8 cellular contexts compared by ENCODE assay signal in genomic region chr7:129778770-129779601, GRCh38.
DNase-seq lines count a peak whose midpoint lies in the region; ATAC-seq and TF ChIP-seq lines count a peak whose summit lies in the region.

No MANE protein-coding gene starts in this region.

- peak overlapping the region; percentile 81 for H3K27ac ChIP-seq in 22Rv1
- peak overlapping the region; percentile 69 to 83 (median 76) for H3K27ac ChIP-seq in stomach

- POLR2A ChIA-PET in T-cell (lab: Charles Lee): no interaction called here

- H3K4me1 Mint-ChIP-seq in T-cell: peaks cover 29 to 32% (median 31%) of the 10 kb centered on the region in 3 donors

- TF ChIP-seq POLR2A in stomach (IDR thresholded peaks at IDR 0.05): no peak

- ATAC-seq in GM19463 (IDR thresholded peaks at IDR 0.05; ENCODE audit: unreplicated experiment) (peak; percentile 9), T-cell (replicated peaks in 1 of 4) (no peak), HG02623 (IDR thresholded peaks at IDR 0.05; ENCODE audit: unreplicated experiment) (no peak)

- H3K36me3 Mint-ChIP-seq in T-cell: no peaks in the 10 kb centered on the region

- H3K27ac Mint-ChIP-seq in T-cell: no peak overlapping the region

- peak overlapping the region; percentile 43 to 73 (median 59) for H3K4me3 Mint-ChIP-seq in T-cell

- peaks cover 29 to 50% of the 10 kb centered on the region in 2 donors for H3K27me3 Mint-ChIP-seq in T-cell

- TF ChIP-seq EP300 in stomach (IDR thresholded peaks at IDR 0.05): no peak

- peak; percentile 21 for TF ChIP-seq CTCF in 22Rv1 (IDR thresholded peaks at IDR 0.05)
- TF ChIP-seq CTCF in stomach (IDR thresholded peaks at IDR 0.05): no peak

- H3K36me3 ChIP-seq in stomach: no peaks in the 10 kb centered on the region

- peaks cover 53 to 57% (median 56%) of the 10 kb centered on the region in 4 donors for H3K4me1 ChIP-seq in stomach

- 1 to 8% (median 2%) methylated on average over 20 to 84 of the region's 84 CpGs for WGBS in stomach, 5 donors

- DNase-seq in T-cell (no peak), stomach (no peak), cerebellar nuclear complex (lab: John Stamatoyannopoulos, UW) (no peak), SK-N-DZ (ENCODE audit: low spot score) (no peak)

- H3K4me3 ChIP-seq in iPS-11a (ENCODE audit: low read depth, low read length) (peak overlapping the region; percentile 72), stomach (peak overlapping the region; percentile 52 to 83 (median 56))

- no peaks in the 10 kb centered on the region for H3K9me3 Mint-ChIP-seq in T-cell

- CTCF ChIA-PET in T-cell (lab: Charles Lee): interaction anchor here in 1 of 2 donors (0.6 kb wide), 1 partner anchor 191 kb away, joined by 3 read pairs; no protein-coding TSS in a partner anchor

- no peaks in the 10 kb centered on the region for H3K9me3 ChIP-seq in stomach

- intact Hi-C loops in stomach (cut with DNase I; ENCODE audit: low total_unique reads): no loop called here

- peaks cover 35 to 95% (median 71%) of the 10 kb centered on the region in 3 donors for H3K27me3 ChIP-seq in stomach
